ENCODE assay signal across 20 cellular contexts in the genomic region with DNA sequence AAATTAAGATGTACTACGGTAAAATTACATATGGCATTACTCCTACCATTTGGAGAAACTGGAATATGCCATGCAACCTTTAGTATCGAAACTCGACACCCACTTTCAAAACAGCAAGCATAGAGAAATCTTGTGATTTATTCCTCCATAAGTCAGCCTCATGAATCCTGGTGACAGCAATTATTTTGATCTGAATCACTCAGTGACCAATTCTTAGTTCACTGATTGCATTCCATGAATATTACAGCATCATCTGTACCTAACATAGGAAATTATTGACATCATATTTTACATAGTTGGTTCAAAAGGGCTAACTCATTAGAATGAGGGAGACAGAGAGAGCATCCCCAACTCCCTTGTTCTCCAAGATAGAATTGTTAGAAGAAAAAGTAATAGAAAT.
DNase-seq lines count a peak whose midpoint lies in the region; FAIRE-seq and TF ChIP-seq lines count a peak whose summit lies in the region.
"Had no signal": no experiment of that assay in that cellular context is flagged by ENCODE, and none has a peak within 500 bp of the region (broad histone marks: within the 10 kb centered on the region; RNA-seq: fewer than 3 reads in every experiment).

No MANE protein-coding gene starts in this region.

- peak; percentile 54 for DNase-seq in AG10803 (ENCODE audit: low read depth)
- peak; percentile 50 for DNase-seq in HT1080 (ENCODE audit: low read depth)
- DNase-seq in astrocyte (ENCODE audit: low read depth) = peak; percentile 64
- DNase-seq in iris pigment epithelial cell (ENCODE audit: low read depth) = peak; percentile 62
- DNase-seq in NCI-H2107 (lab: John Stamatoyannopoulos, UW) = no peak
- DNase-seq in SKM-1 (lab: John Stamatoyannopoulos, UW; ENCODE audit: unreplicated experiment) = no peak
- DNase-seq in suprapubic skin (ENCODE audit: low spot score in 2 of 2) = no peak
- DNase-seq in amniotic stem cell (lab: John Stamatoyannopoulos, UW) = no peak
- DNase-seq: activated CD4-positive, alpha-beta T cell treated with anti-CD3 and anti-CD28 coated beads, Interleukin-2, amount 10 ng/mL, durations not matched to agents 24 days and 14 days; activated effector memory CD4-positive, alpha-beta T cell treated with anti-CD3 and anti-CD28 coated beads, Interleukin-2, amount 50 U/mL, for 16 hours; DND-41; effector memory CD4-positive, alpha-beta T cell; NCI-H774; PC-9; stimulated activated naive B cell treated with anti-CD40 and anti-IgM and Interleukin-4, amounts not matched to agents 10 μg/mL and 1 μg/mL and 100 μg/mL, for 72 hours; tibial artery had no signal

- no peak for TF ChIP-seq POLR2A in suprapubic skin (IDR thresholded peaks at IDR 0.05)

- no peak overlapping the region for H3K27ac Mint-ChIP-seq in astrocyte (ENCODE audit: unreplicated experiment)
- H3K27ac Mint-ChIP-seq: activated CD4-positive, alpha-beta T cell treated with anti-CD3 and anti-CD28 coated beads, Interleukin-2, amount 10 ng/mL, durations not matched to agents 24 days and 14 days; stimulated activated naive B cell treated with anti-CD40 and anti-IgM and Interleukin-4, amounts not matched to agents 10 μg/mL and 1 μg/mL and 100 μg/mL, for 72 hours had no signal

- 81% methylated on average over 3 of the region's 3 CpGs for WGBS in suprapubic skin

- H3K27me3 ChIP-seq in astrocyte (ENCODE audit: insufficient read depth, low read length) (no peaks in the 10 kb centered on the region), suprapubic skin (peaks cover 3% of the 10 kb centered on the region)
- H3K27me3 ChIP-seq: tibial artery had no signal

- peaks cover 13% of the 10 kb centered on the region for H3K4me1 Mint-ChIP-seq in astrocyte (ENCODE audit: low read depth, unreplicated experiment)
- H3K4me1 Mint-ChIP-seq: activated CD4-positive, alpha-beta T cell treated with anti-CD3 and anti-CD28 coated beads, Interleukin-2, amount 10 ng/mL, durations not matched to agents 24 days and 14 days; stimulated activated naive B cell treated with anti-CD40 and anti-IgM and Interleukin-4, amounts not matched to agents 10 μg/mL and 1 μg/mL and 100 μg/mL, for 72 hours had no signal

- H3K36me3 Mint-ChIP-seq in astrocyte (ENCODE audit: low read depth, unreplicated experiment) = no peaks in the 10 kb centered on the region
- H3K36me3 Mint-ChIP-seq: stimulated activated naive B cell treated with anti-CD40 and anti-IgM and Interleukin-4, amounts not matched to agents 10 μg/mL and 1 μg/mL and 100 μg/mL, for 72 hours had no signal

- no peaks in the 10 kb centered on the region for H3K36me3 ChIP-seq in astrocyte (ENCODE audit: insufficient read depth, low read length)
- H3K36me3 ChIP-seq in suprapubic skin = no peaks in the 10 kb centered on the region
- H3K36me3 ChIP-seq: tibial artery had no signal

- H4K20me1 ChIP-seq in astrocyte (ENCODE audit: insufficient read depth, low read length) = no peaks in the 10 kb centered on the region

- H3K9ac ChIP-seq in astrocyte (ENCODE audit: low read length) = peak overlapping the region; percentile 5
- H3K9ac ChIP-seq: KMS-11 had no signal

- H3K4me3 ChIP-seq in AG10803 (ENCODE audit: low read length) (no peak overlapping the region), astrocyte (ENCODE audit: insufficient read depth, low read depth, low read length) (no peak overlapping the region), suprapubic skin (no peak overlapping the region)
- H3K4me3 ChIP-seq: PC-9, tibial artery had no signal

- no peak for TF ChIP-seq EP300 in suprapubic skin (IDR thresholded peaks at IDR 0.05)

- no peaks in the 10 kb centered on the region for H3K79me2 ChIP-seq in astrocyte (ENCODE audit: insufficient read depth, low read length)

- no peak overlapping the region for H3K4me3 Mint-ChIP-seq in astrocyte (ENCODE audit: unreplicated experiment)
- H3K4me3 Mint-ChIP-seq: activated CD4-positive, alpha-beta T cell treated with anti-CD3 and anti-CD28 coated beads, Interleukin-2, amount 10 ng/mL, durations not matched to agents 24 days and 14 days; stimulated activated naive B cell treated with anti-CD40 and anti-IgM and Interleukin-4, amounts not matched to agents 10 μg/mL and 1 μg/mL and 100 μg/mL, for 72 hours had no signal

- H3K4me1 ChIP-seq in astrocyte (ENCODE audit: insufficient read depth, low read length) (peaks cover 11% of the 10 kb centered on the region), suprapubic skin (no peaks in the 10 kb centered on the region)

- H3K4me2 ChIP-seq in astrocyte (ENCODE audit: low read length) = peak overlapping the region; percentile 51
- H3K4me2 ChIP-seq: KMS-11, PC-9 had no signal

- FAIRE-seq in astrocyte (lab: Jason Lieb, UNC) = peak; percentile 60
- FAIRE-seq: GM19239, H1 had no signal

- H2AFZ ChIP-seq in astrocyte (ENCODE audit: low read depth, low read length) = no peak overlapping the region
- H2AFZ ChIP-seq: PC-9 had no signal

- no peaks in the 10 kb centered on the region for H3K9me3 ChIP-seq in astrocyte (ENCODE audit: insufficient read depth, low read depth, low read length)
- no peaks in the 10 kb centered on the region for H3K9me3 ChIP-seq in suprapubic skin
- H3K9me3 ChIP-seq: tibial artery had no signal

- TF ChIP-seq CTCF in AG10803 (conservative IDR thresholded peaks at IDR 0.05; ENCODE audit: low read length) (no peak), astrocyte (IDR thresholded peaks at IDR 0.05; ENCODE audit: insufficient read depth, low read depth, low read length) (no peak), suprapubic skin (IDR thresholded peaks at IDR 0.05) (no peak)

- H3K27me3 Mint-ChIP-seq in astrocyte (ENCODE audit: low read depth, unreplicated experiment) = no peaks in the 10 kb centered on the region
- H3K27me3 Mint-ChIP-seq: activated CD4-positive, alpha-beta T cell treated with anti-CD3 and anti-CD28 coated beads, Interleukin-2, amount 10 ng/mL, durations not matched to agents 24 days and 14 days had no signal

- no peaks in the 10 kb centered on the region for H3K9me3 Mint-ChIP-seq in astrocyte (ENCODE audit: unreplicated experiment)
- H3K9me3 Mint-ChIP-seq: activated CD4-positive, alpha-beta T cell treated with anti-CD3 and anti-CD28 coated beads, Interleukin-2, amount 10 ng/mL, durations not matched to agents 24 days and 14 days; stimulated activated naive B cell treated with anti-CD40 and anti-IgM and Interleukin-4, amounts not matched to agents 10 μg/mL and 1 μg/mL and 100 μg/mL, for 72 hours had no signal

- H3K27ac ChIP-seq in astrocyte (ENCODE audit: low read depth, low read length) (no peak overlapping the region), suprapubic skin (no peak overlapping the region)
- H3K27ac ChIP-seq: HL-60, KMS-11, PC-9, tibial artery had no signal

Comparison
In these comparisons a context has a peak if more than half of its experiments do, and no peak if none do; other contexts are left out.
1. DNase-seq: peak in AG10803 (single experiment), HT1080 (single experiment), astrocyte (single experiment) and iris pigment epithelial cell (single experiment); none in NCI-H2107 (single experiment), SKM-1 (single experiment), suprapubic skin (0 of 2) and amniotic stem cell (single experiment).